In the genomic region with DNA sequence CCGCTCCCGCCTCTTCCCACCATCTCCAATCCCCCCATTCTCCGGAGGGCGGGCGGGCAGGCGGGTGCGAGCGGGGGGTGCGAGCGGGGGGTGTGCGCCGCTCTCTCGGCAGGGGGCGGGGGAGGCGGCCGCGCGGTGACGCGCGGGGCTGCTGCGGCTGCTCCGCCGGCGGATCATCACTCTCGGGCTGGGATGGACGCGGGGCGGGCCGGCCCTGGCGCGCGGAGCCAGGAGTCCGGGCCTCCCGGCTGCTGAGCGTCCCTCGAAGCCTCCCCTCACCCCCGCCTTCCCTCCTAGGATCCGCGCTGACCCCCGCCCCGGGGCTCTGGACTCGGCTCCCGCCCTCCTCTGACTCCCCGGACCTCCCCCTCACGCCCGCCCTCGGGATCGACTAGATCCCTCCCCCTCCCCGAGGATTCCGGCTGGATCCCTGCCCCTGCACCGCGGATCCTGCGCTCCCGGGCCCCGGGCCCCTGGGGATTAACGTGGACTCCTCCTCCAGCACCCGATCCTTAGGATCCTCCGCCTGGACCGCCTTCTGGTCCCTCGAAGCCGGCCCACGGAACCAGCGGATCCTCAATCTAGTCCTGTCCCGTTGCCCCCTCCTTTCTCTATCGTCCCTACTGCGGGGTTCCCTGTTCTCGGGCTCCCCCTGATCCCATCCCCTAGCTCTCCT, we compare ENCODE assay signal across 8 cellular contexts. TPM values are rescaled to one million over a fixed set of nuclear protein-coding genes. Genes with fewer than 3 reads are reported as not detected.
DNase-seq lines count a peak whose midpoint lies in the region; ATAC-seq and TF ChIP-seq lines count a peak whose summit lies in the region.

No MANE protein-coding gene starts in this region.

- H3K4me1 ChIP-seq in BLaER1 treated with 17β-estradiol and CSF1 and Interleukin-3, amounts not matched to agents 10 nM and 100 nM: peaks cover 21 to 44% (median 31%) of the 10 kb centered on the region in 10 experiments
- H3K4me1 ChIP-seq in right atrium auricular region: peaks cover 0 to 27% of the 10 kb centered on the region in 2 donors

- H3K36me3 ChIP-seq in BLaER1 treated with 17β-estradiol and CSF1 and Interleukin-3, amounts not matched to agents 10 nM and 100 nM: peaks cover 0 to 17% (median 15%) of the 10 kb centered on the region in 11 experiments; a peak in 13 of 22 replicates
- no peaks in the 10 kb centered on the region for H3K36me3 ChIP-seq in right atrium auricular region

- peak overlapping the region; percentile 95 for H3K4me3 Mint-ChIP-seq in activated naive CD8-positive, alpha-beta T cell treated with anti-CD3 and anti-CD28 coated beads for 36 hours

- H3K27me3 Mint-ChIP-seq in activated naive CD8-positive, alpha-beta T cell treated with anti-CD3 and anti-CD28 coated beads for 36 hours: no peaks in the 10 kb centered on the region

- H3K36me3 Mint-ChIP-seq in activated naive CD8-positive, alpha-beta T cell treated with anti-CD3 and anti-CD28 coated beads for 36 hours: peaks cover 2% of the 10 kb centered on the region

- peak overlapping the region; percentile 73 to 87 (median 83) for H3K9ac ChIP-seq in BLaER1 treated with 17β-estradiol and CSF1 and Interleukin-3, amounts not matched to agents 10 nM and 100 nM

- peak; percentile 18 for DNase-seq in NCI-H82 treated with DMSO at 0.1 percent for 48 hours (lab: John Stamatoyannopoulos, UW; ENCODE audit: unreplicated experiment)
- peak; percentile 72 for DNase-seq in activated naive CD8-positive, alpha-beta T cell treated with anti-CD3 and anti-CD28 coated beads for 36 hours
- DNase-seq in right atrium auricular region (ENCODE audit: low spot score): peak; percentile 64
- DNase-seq in skeletal muscle cell (ENCODE audit: low read depth): no peak
- no peak for DNase-seq in NCI-H1694 treated with DMSO at 0.1 percent for 48 hours (lab: John Stamatoyannopoulos, UW)

- no peaks in the 10 kb centered on the region for H3K9me3 ChIP-seq in BLaER1 treated with 17β-estradiol and CSF1 and Interleukin-3, amounts not matched to agents 10 nM and 100 nM (replicated peaks in 1 of 11)
- no peaks in the 10 kb centered on the region for H3K9me3 ChIP-seq in right atrium auricular region

- H3K9me3 Mint-ChIP-seq in activated naive CD8-positive, alpha-beta T cell treated with anti-CD3 and anti-CD28 coated beads for 36 hours: no peaks in the 10 kb centered on the region

- H3K27ac ChIP-seq in BLaER1 treated with 17β-estradiol and CSF1 and Interleukin-3, amounts not matched to agents 10 nM and 100 nM: peak overlapping the region; percentile 63 to 83 (median 73); a peak in 20 of 22 replicates
- H3K27ac ChIP-seq in right atrium auricular region: peak overlapping the region; percentile 91 to 94

- peaks cover 0 to 12% (median 0%) of the 10 kb centered on the region in 11 experiments; a peak in 2 of 22 replicates for H4K20me1 ChIP-seq in BLaER1 treated with 17β-estradiol and CSF1 and Interleukin-3, amounts not matched to agents 10 nM and 100 nM

- no peak for TF ChIP-seq CTCF in right atrium auricular region (IDR thresholded peaks at IDR 0.05)

- H3K4me3 ChIP-seq in BLaER1 treated with 17β-estradiol and CSF1 and Interleukin-3, amounts not matched to agents 10 nM and 100 nM: peak overlapping the region; percentile 63 to 82 (median 78)
- peak overlapping the region; percentile 74 to 76 for H3K4me3 ChIP-seq in right atrium auricular region
- H3K4me3 ChIP-seq in skeletal muscle cell (ENCODE audit: low read depth, low read length): peak overlapping the region; percentile 82

- ATAC-seq in GM21723 (IDR thresholded peaks at IDR 0.05; ENCODE audit: unreplicated experiment) (peak; percentile 25), HG03175 (IDR thresholded peaks at IDR 0.05; ENCODE audit: unreplicated experiment) (no peak)

- peak overlapping the region; percentile 95 for H3K27ac Mint-ChIP-seq in activated naive CD8-positive, alpha-beta T cell treated with anti-CD3 and anti-CD28 coated beads for 36 hours

- H3K27me3 ChIP-seq in BLaER1 treated with 17β-estradiol and CSF1 and Interleukin-3, amounts not matched to agents 10 nM and 100 nM: no peaks in the 10 kb centered on the region
- no peaks in the 10 kb centered on the region for H3K27me3 ChIP-seq in right atrium auricular region

- H3K4me2 ChIP-seq in BLaER1 treated with 17β-estradiol and CSF1 and Interleukin-3, amounts not matched to agents 10 nM and 100 nM: peak overlapping the region; percentile 92 to 97 (median 95)

- peaks cover 16% of the 10 kb centered on the region for H3K4me1 Mint-ChIP-seq in activated naive CD8-positive, alpha-beta T cell treated with anti-CD3 and anti-CD28 coated beads for 36 hours

RNA-seq across cellular contexts. Expression of a gene that starts 1.0 kb away (rescaled TPM):
- total RNA-seq in activated naive CD8-positive, alpha-beta T cell treated with anti-CD3 and anti-CD28 coated beads for 36 hours: 10 to 100 TPM; 42.7 to 44.3 TPM
- total RNA-seq in right atrium auricular region: 10 to 100 TPM; 43.4 to 64.8 TPM

RNA-seq across cellular contexts. Expression of a gene that starts 2.8 kb away (rescaled TPM):
- total RNA-seq in activated naive CD8-positive, alpha-beta T cell treated with anti-CD3 and anti-CD28 coated beads for 36 hours: 1 to 10 TPM; 8.8 to 9.3 TPM
- 10 to 100 TPM in 1 of 2 donors, 1 to 10 TPM in 1; 6.3 to 12.2 TPM for total RNA-seq in right atrium auricular region

RNA-seq across cellular contexts. Expression of a gene that starts 10.6 kb away (rescaled TPM):
- total RNA-seq in activated naive CD8-positive, alpha-beta T cell treated with anti-CD3 and anti-CD28 coated beads for 36 hours: 10 to 100 TPM; 63.0 to 66.8 TPM
- 10 to 100 TPM; 17.2 to 21.6 TPM for total RNA-seq in right atrium auricular region

RNA-seq across cellular contexts. Expression of a gene that starts 15.2 kb away (rescaled TPM):
- total RNA-seq in activated naive CD8-positive, alpha-beta T cell treated with anti-CD3 and anti-CD28 coated beads for 36 hours: not detected
- total RNA-seq in right atrium auricular region: not detected

RNA-seq across cellular contexts. Expression of a gene that starts 20.5 kb away (rescaled TPM):
- total RNA-seq in activated naive CD8-positive, alpha-beta T cell treated with anti-CD3 and anti-CD28 coated beads for 36 hours: not detected
- not detected for total RNA-seq in right atrium auricular region

Comparison
In these comparisons a context has a peak if more than half of its experiments do, and no peak if none do; other contexts are left out.
1. DNase-seq: peak in NCI-H82 treated with DMSO at 0.1 percent for 48 hours (single experiment), activated naive CD8-positive, alpha-beta T cell treated with anti-CD3 and anti-CD28 coated beads for 36 hours (single experiment) and right atrium auricular region (single experiment); none in skeletal muscle cell (single experiment) and NCI-H1694 treated with DMSO at 0.1 percent for 48 hours (single experiment).
2. Peak in every context shown above with its lines, with median percentiles within 50 percentile points of each other: H3K4me3 ChIP-seq.